Comparison of ENCODE assay signal across 8 cellular contexts in genomic region chr12:4268549-4269181, GRCh38. TPM values are rescaled to one million over a fixed set of nuclear protein-coding genes. Genes with fewer than 3 reads are reported as not detected.
DNase-seq lines count a peak whose midpoint lies in the region.

No MANE protein-coding gene starts in this region.

- H3K36me3 Mint-ChIP-seq in activated naive CD4-positive, alpha-beta T cell treated with anti-CD3 and anti-CD28 coated beads for 36 hours (ENCODE audit: low read depth), result peaks cover under 1% of the 10 kb centered on the region

- no peaks in the 10 kb centered on the region for H3K27me3 Mint-ChIP-seq in activated naive CD4-positive, alpha-beta T cell treated with anti-CD3 and anti-CD28 coated beads for 36 hours (ENCODE audit: low read depth)

- H3K36me3 ChIP-seq in iPS-20b (ENCODE audit: insufficient read depth, low read depth, low read length), result no peaks in the 10 kb centered on the region

- H3K4me1 ChIP-seq in iPS-20b (ENCODE audit: insufficient read depth, low read length), result peaks cover 14% of the 10 kb centered on the region

- peak overlapping the region; percentile 94 for H3K4me3 Mint-ChIP-seq in activated naive CD4-positive, alpha-beta T cell treated with anti-CD3 and anti-CD28 coated beads for 36 hours

- DNase-seq in stimulated activated CD8-positive, alpha-beta memory T cell treated with anti-CD3 and anti-CD28 coated beads, Interleukin-4, amount 100 ng/mL, for 4 hours (ENCODE audit: low read depth in 2 of 2, low spot score in 1 of 2), result peak; percentile 9 to 17
- DNase-seq in stimulated activated CD8-positive, alpha-beta memory T cell treated with anti-CD3 and anti-CD28 coated beads, Interleukin-4, amount 100 ng/mL, for 48 hours, result no peak
- peak; percentile 44 for DNase-seq in activated naive CD4-positive, alpha-beta T cell treated with anti-CD3 and anti-CD28 coated beads for 36 hours
- peak; percentile 49 to 59 for DNase-seq in stimulated activated CD8-positive, alpha-beta memory T cell treated with anti-CD3 and anti-CD28 coated beads, Interleukin-7, amount 100 ng/mL, for 4 hours (ENCODE audit: low read depth in 2 of 2)
- DNase-seq in AG08396 (ENCODE audit: low spot score) (no peak), iPS-NIHi11 (ENCODE audit: low spot score) (no peak), NCI-H1048 (lab: John Stamatoyannopoulos, UW) (no peak)

- H3K9ac ChIP-seq in iPS-20b (ENCODE audit: low read depth, low read length), result peak overlapping the region; percentile 45; the same call in 1 of the 2 replicates

- CTCF ChIA-PET in activated naive CD4-positive, alpha-beta T cell treated with anti-CD3 and anti-CD28 coated beads for 36 hours (lab: Charles Lee), result interaction anchor here (0.6 to 7.0 kb wide), 11 partner anchors 9 to 361 kb away, joined by 3 to 54 read pairs (median 3); no protein-coding TSS in a partner anchor

- no peaks in the 10 kb centered on the region for H3K9me3 ChIP-seq in iPS-20b (ENCODE audit: insufficient read depth, low read depth, low read length)

- H3K9me3 Mint-ChIP-seq in activated naive CD4-positive, alpha-beta T cell treated with anti-CD3 and anti-CD28 coated beads for 36 hours, result no peaks in the 10 kb centered on the region

- peaks cover 75% of the 10 kb centered on the region for H3K27me3 ChIP-seq in iPS-20b (ENCODE audit: insufficient read depth, low read length)

- peak overlapping the region; percentile 99 for H3K27ac Mint-ChIP-seq in activated naive CD4-positive, alpha-beta T cell treated with anti-CD3 and anti-CD28 coated beads for 36 hours

- peak overlapping the region; percentile 95 for H3K4me3 ChIP-seq in iPS-20b (ENCODE audit: low read length)

- H3K27ac ChIP-seq in iPS-20b (ENCODE audit: low read length), result no peak overlapping the region

- intact Hi-C loops in activated naive CD4-positive, alpha-beta T cell treated with anti-CD3 and anti-CD28 coated beads for 36 hours (cut with micrococcal nuclease), result loop anchor here (2.0 kb wide), 2 partner anchors 18 to 52 kb away; no protein-coding TSS in a partner anchor

- H3K4me1 Mint-ChIP-seq in activated naive CD4-positive, alpha-beta T cell treated with anti-CD3 and anti-CD28 coated beads for 36 hours (ENCODE audit: low read depth), result peaks cover 20% of the 10 kb centered on the region

RNA-seq across cellular contexts. Expression of gene CCND2, which starts 4.9 kb away (rescaled TPM):
- total RNA-seq in activated naive CD4-positive, alpha-beta T cell treated with anti-CD3 and anti-CD28 coated beads for 36 hours, result 100 to 1,000 TPM; 486 to 497 TPM

RNA-seq across cellular contexts. Expression of gene TIGAR, which starts 52.3 kb away (rescaled TPM):
- 10 to 100 TPM; 10.3 to 12.8 TPM for total RNA-seq in activated naive CD4-positive, alpha-beta T cell treated with anti-CD3 and anti-CD28 coated beads for 36 hours

Comparison
In these comparisons a context has a peak if more than half of its experiments do, and no peak if none do; other contexts are left out.
1. DNase-seq: peak in stimulated activated CD8-positive, alpha-beta memory T cell treated with anti-CD3 and anti-CD28 coated beads, Interleukin-4, amount 100 ng/mL, for 4 hours (2 of 2), activated naive CD4-positive, alpha-beta T cell treated with anti-CD3 and anti-CD28 coated beads for 36 hours (single experiment) and stimulated activated CD8-positive, alpha-beta memory T cell treated with anti-CD3 and anti-CD28 coated beads, Interleukin-7, amount 100 ng/mL, for 4 hours (2 of 2); none in stimulated activated CD8-positive, alpha-beta memory T cell treated with anti-CD3 and anti-CD28 coated beads, Interleukin-4, amount 100 ng/mL, for 48 hours (single experiment), AG08396 (single experiment), iPS-NIHi11 (single experiment) and NCI-H1048 (single experiment).